In genomic region chr11:59206635-59207034, GRCh38 we compare ENCODE assay signal across 8 cellular contexts. TPM values are rescaled to one million over a fixed set of nuclear protein-coding genes. Genes with fewer than 3 reads are reported as not detected.
DNase-seq lines count a peak whose midpoint lies in the region; ATAC-seq and TF ChIP-seq lines count a peak whose summit lies in the region.

No MANE protein-coding gene starts in this region.

- no peaks in the 10 kb centered on the region for H3K27me3 Mint-ChIP-seq in type B pancreatic cell

- no peaks in the 10 kb centered on the region for H3K9me3 Mint-ChIP-seq in type B pancreatic cell

- DNase-seq in NOMO-1 treated with DMSO at 0.1 percent for 48 hours (lab: John Stamatoyannopoulos, UW; ENCODE audit: unreplicated experiment) (peak; percentile 28), NOMO-1 treated with dmso at 0.1 percent for 144 hours (lab: John Stamatoyannopoulos, UW; ENCODE audit: unreplicated experiment) (no peak), iPS-NIHi11 (ENCODE audit: low spot score) (peak; percentile 65), type B pancreatic cell (ENCODE audit: extremely low spot score, unreplicated experiment) (no peak), occipital lobe (lab: John Stamatoyannopoulos, UW) (no peak)

- peaks cover 9% of the 10 kb centered on the region for H3K4me1 Mint-ChIP-seq in type B pancreatic cell (ENCODE audit: unreplicated experiment)

- no peak overlapping the region for H3K4me3 Mint-ChIP-seq in type B pancreatic cell

- H3K27ac Mint-ChIP-seq in type B pancreatic cell: no peak overlapping the region

- no peak for ATAC-seq in GM21528 (IDR thresholded peaks at IDR 0.05; ENCODE audit: low FRiP score, unreplicated experiment)

- TF ChIP-seq CTCF in LNCAP (IDR thresholded peaks at IDR 0.05) (peak; percentile 80), VCaP (conservative IDR thresholded peaks at IDR 0.05) (peak; percentile 76), type B pancreatic cell (conservative IDR thresholded peaks at IDR 0.05) (peak; percentile 71)

- no peak overlapping the region for H3K27ac ChIP-seq in VCaP

- H3K36me3 Mint-ChIP-seq in type B pancreatic cell: peaks cover 13% of the 10 kb centered on the region

RNA-seq across cellular contexts. Expression of gene MPEG1, which starts 6.1 kb away (rescaled TPM):
- total RNA-seq in type B pancreatic cell (ENCODE audit: low replicate concordance) (not detected in 2 replicates), occipital lobe (2.8 TPM)

RNA-seq across cellular contexts. Expression of gene DTX4, which starts 34.7 kb away (rescaled TPM):
- total RNA-seq in type B pancreatic cell (ENCODE audit: low replicate concordance): 55.3 and 79.2 TPM in 2 replicates
- total RNA-seq in occipital lobe: 43.7 TPM

Comparison
In these comparisons a context has a peak if more than half of its experiments do, and no peak if none do; other contexts are left out.
1. DNase-seq: peak in NOMO-1 treated with DMSO at 0.1 percent for 48 hours (single experiment) and iPS-NIHi11 (single experiment); none in NOMO-1 treated with dmso at 0.1 percent for 144 hours (single experiment), type B pancreatic cell (single experiment) and occipital lobe (single experiment).
2. Peak in every context shown above with its lines, with median percentiles within 50 percentile points of each other: CTCF ChIP-seq.